ENCODE assay signal across 8 cellular contexts in the genomic region with DNA sequence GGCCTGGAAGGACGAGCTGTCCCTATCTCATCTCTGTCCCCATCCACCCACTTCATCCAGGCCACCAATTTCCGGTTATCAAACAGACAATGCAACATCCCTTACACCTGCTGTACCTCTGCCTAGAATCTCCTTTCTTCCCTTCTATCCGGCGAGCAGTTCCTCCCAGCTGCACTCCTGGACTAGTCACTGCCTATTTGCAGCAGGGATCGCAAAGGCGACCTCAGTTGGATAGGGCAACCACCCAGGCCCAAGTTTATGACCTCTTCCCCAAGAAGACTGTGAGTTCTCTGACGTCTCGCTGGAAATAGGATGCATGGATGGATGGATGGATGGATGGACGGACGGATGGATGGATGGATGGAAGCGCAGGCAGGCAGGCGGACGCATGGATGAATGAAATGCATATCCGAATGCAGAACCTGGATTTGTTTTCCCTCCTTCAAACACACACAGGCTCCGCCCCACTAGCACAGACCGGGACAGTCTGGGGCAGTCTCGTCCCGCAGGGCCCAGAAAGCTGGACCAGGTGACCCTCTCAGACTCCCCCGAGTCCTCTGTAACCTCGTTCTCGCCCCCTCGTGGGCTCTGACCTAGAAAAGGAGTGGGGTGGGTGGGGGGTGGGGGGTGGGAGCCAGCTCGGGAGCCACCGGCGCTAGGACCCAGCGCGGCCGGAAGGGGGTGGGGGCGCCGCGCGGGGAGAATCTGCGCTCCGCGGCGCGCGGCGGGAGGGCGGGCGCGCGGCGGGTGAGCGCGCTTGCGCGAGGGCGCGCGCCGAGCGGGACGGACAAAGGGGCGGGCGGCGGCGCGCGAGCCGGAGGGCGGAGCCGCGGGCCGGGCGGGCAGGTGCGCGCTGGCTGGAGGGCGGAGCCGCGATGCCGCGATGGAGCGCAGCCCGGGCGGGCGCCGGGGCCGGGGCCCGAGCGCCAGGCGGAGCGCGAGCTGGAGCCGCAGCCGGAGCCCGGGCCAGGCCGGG. TPM values are rescaled to one million over a fixed set of nuclear protein-coding genes. Genes with fewer than 3 reads are reported as not detected.
DNase-seq lines count a peak whose midpoint lies in the region; ATAC-seq and TF ChIP-seq lines count a peak whose summit lies in the region.

A gene (plus strand): TSS at position 875 of the 976 bp plus-strand sequence. CDS start 24,867 bp downstream, outside the sequence.

- in situ Hi-C loops in KBM-7 (cut with MboI; ENCODE audit: low pct_unique_long_range_greater_than_20kb, low sequenced_read_pairs), result no loop called here

- H3K27ac ChIP-seq in Peyer's patch, result peak within 1 kb of the TSS; percentile 57 to 84 (median 72)

- H3K9me3 Mint-ChIP-seq in natural killer cell treated with Interleukin-12 subunit alpha and Interleukin-12 subunit beta and Interleukin-15 and Interleukin-18, amount 100 ng/mL, for 72 hours, result no peaks in the 10 kb centered on the region

- H3K27ac Mint-ChIP-seq in natural killer cell treated with Interleukin-12 subunit alpha and Interleukin-12 subunit beta and Interleukin-15 and Interleukin-18, amount 100 ng/mL, for 72 hours, result peak within 1 kb of the TSS; percentile 60 to 68

- TF ChIP-seq CTCF in Peyer's patch (IDR thresholded peaks at IDR 0.05), result no peak

- no peaks in the 10 kb centered on the region for H3K36me3 Mint-ChIP-seq in natural killer cell treated with Interleukin-12 subunit alpha and Interleukin-12 subunit beta and Interleukin-15 and Interleukin-18, amount 100 ng/mL, for 72 hours

- peak in 1 of 2 donors; percentile 13 for TF ChIP-seq POLR2A in Peyer's patch (IDR thresholded peaks at IDR 0.05)

- peak within 1 kb of the TSS; percentile 49 to 73 (median 68) for H3K4me3 ChIP-seq in Peyer's patch

- H3K9me3 ChIP-seq in Peyer's patch, result no peaks in the 10 kb centered on the region

- H3K4me1 Mint-ChIP-seq in natural killer cell treated with Interleukin-12 subunit alpha and Interleukin-12 subunit beta and Interleukin-15 and Interleukin-18, amount 100 ng/mL, for 72 hours (ENCODE audit: low read depth in 2 of 2), result peaks cover 47 to 53% of the 10 kb centered on the region in 2 donors

- peaks cover 0 to 5% of the 10 kb centered on the region in 2 donors for H3K27me3 ChIP-seq in Peyer's patch

- no peaks in the 10 kb centered on the region for H3K27me3 Mint-ChIP-seq in natural killer cell treated with Interleukin-12 subunit alpha and Interleukin-12 subunit beta and Interleukin-15 and Interleukin-18, amount 100 ng/mL, for 72 hours

- peak within 1 kb of the TSS; percentile 87 for H3K4me3 Mint-ChIP-seq in natural killer cell treated with Interleukin-12 subunit alpha and Interleukin-12 subunit beta and Interleukin-15 and Interleukin-18, amount 100 ng/mL, for 72 hours

- ATAC-seq in GM21528 (IDR thresholded peaks at IDR 0.05; ENCODE audit: low FRiP score, unreplicated experiment), result peak; percentile 78
- peak; percentile 97 to 98 for ATAC-seq in natural killer cell treated with Interleukin-12 subunit alpha and Interleukin-12 subunit beta and Interleukin-15 and Interleukin-18, amount 100 ng/mL, for 72 hours

- H3K36me3 ChIP-seq in Peyer's patch, result no peaks in the 10 kb centered on the region

- H3K4me1 ChIP-seq in Peyer's patch, result peaks cover 0 to 18% (median 8%) of the 10 kb centered on the region in 4 donors

- peak; percentile 84 for DNase-seq in COR-L47 (lab: John Stamatoyannopoulos, UW)
- peak; percentile 52 for DNase-seq in KBM-7
- peak; percentile 74 to 90 (median 87) for DNase-seq in Peyer's patch
- peak; percentile 86 for DNase-seq in activated T-helper 1 cell treated with Interleukin-2 at 50 U/mL for 16 hours (ENCODE audit: low read depth)
- DNase-seq in fibroblast of gingiva (ENCODE audit: low read depth), result peak; percentile 31
- DNase-seq in natural killer cell treated with Interleukin-12 subunit alpha and Interleukin-12 subunit beta and Interleukin-15 and Interleukin-18, amount 100 ng/mL, for 72 hours (ENCODE audit: low spot score), result peak; percentile 86
- DNase-seq in stimulated activated naive CD4-positive, alpha-beta T cell treated with Interleukin-2 at 50 U/mL for 16 hours (lab: John Stamatoyannopoulos, UW), result peak; percentile 78

RNA-seq across cellular contexts. Expression of the gene that starts here (rescaled TPM):
- 1 to 10 TPM in 2 of 4 donors, under 1 TPM in 2; 0.35 to 2.5 (median 1.3) TPM for total RNA-seq in Peyer's patch
- total RNA-seq in natural killer cell treated with Interleukin-12 subunit alpha and Interleukin-12 subunit beta and Interleukin-15 and Interleukin-18, amount 100 ng/mL, for 72 hours, result 1 to 10 TPM; 1.1 TPM

Comparison
In these comparisons a context has a peak if more than half of its experiments do, and no peak if none do; other contexts are left out.
1. Peak in every context shown above with its lines: DNase-seq, ATAC-seq, H3K4me3 ChIP-seq and H3K27ac ChIP-seq.
2. DNase-seq: peak in every context shown above with its lines; median percentile 87 in Peyer's patch; 86 in activated T-helper 1 cell treated with Interleukin-2 at 50 U/mL for 16 hours; 86 in natural killer cell treated with Interleukin-12 subunit alpha and Interleukin-12 subunit beta and Interleukin-15 and Interleukin-18, amount 100 ng/mL, for 72 hours; 84 in COR-L47; 78 in stimulated activated naive CD4-positive, alpha-beta T cell treated with Interleukin-2 at 50 U/mL for 16 hours; 52 in KBM-7; 31 in fibroblast of gingiva.